17 cellular contexts compared by ENCODE assay signal in genomic region chr4:187565416-187565815, GRCh38.
DNase-seq lines count a peak whose midpoint lies in the region; ATAC-seq and TF ChIP-seq lines count a peak whose summit lies in the region.
"Had no signal": no experiment of that assay in that cellular context is flagged by ENCODE, and none has a peak within 500 bp of the region (broad histone marks: within the 10 kb centered on the region; RNA-seq: fewer than 3 reads in every experiment).

No MANE protein-coding gene starts in this region.

- H3K9me2 ChIP-seq in GM23338 (ENCODE audit: insufficient read depth) = no peaks in the 10 kb centered on the region

- H2BK5ac ChIP-seq in H9 (ENCODE audit: insufficient read length, low read length) = no peak overlapping the region

- H3K4me2 ChIP-seq in GM23338 (no peak overlapping the region), H9 (ENCODE audit: insufficient read depth, insufficient read length, low read length) (no peak overlapping the region), neural progenitor cell (no peak overlapping the region)
- H3K4me2 ChIP-seq: BLaER1 treated with 17β-estradiol and CSF1 and Interleukin-3, amounts not matched to agents 10 nM and 100 nM had no signal

- H4K20me1 ChIP-seq in GM23338 (replicated peaks; ENCODE audit: insufficient read depth) = no peaks in the 10 kb centered on the region
- no peaks in the 10 kb centered on the region for H4K20me1 ChIP-seq in H9 (ENCODE audit: control insufficient read depth, insufficient read depth, insufficient read length)
- H4K20me1 ChIP-seq in neural progenitor cell (ENCODE audit: low read depth) = no peaks in the 10 kb centered on the region
- H4K20me1 ChIP-seq: BLaER1 treated with 17β-estradiol and CSF1 and Interleukin-3, amounts not matched to agents 10 nM and 100 nM had no signal

- H4K5ac ChIP-seq in H9 (ENCODE audit: insufficient read length, low read depth, low read length) = no peak overlapping the region

- WGBS in H9 (ENCODE audit: extremely low coverage, insufficient read length, low lambda C conversion rate) = no CpG with 5 or more reads among the region's 11 CpGs
- 82% methylated on average over 11 of the region's 11 CpGs for WGBS in right lobe of liver (ENCODE audit: insufficient coverage, low coverage, low lambda C conversion rate, missing lambda C conversion rate)

- H3K27ac ChIP-seq in GM23338 (ENCODE audit: low read depth) (no peak overlapping the region), H9 (ENCODE audit: insufficient read length, low read depth, low read length) (no peak overlapping the region), neural progenitor cell (no peak overlapping the region), right lobe of liver (no peak overlapping the region)
- H3K27ac ChIP-seq: BLaER1 treated with 17β-estradiol and CSF1 and Interleukin-3, amounts not matched to agents 10 nM and 100 nM had no signal

- CTCF ChIA-PET in WTC11 (lab: Charles Lee) = no interaction called here

- H3K27me3 ChIP-seq in GM23338 (ENCODE audit: insufficient read depth) (no peaks in the 10 kb centered on the region), H9 (ENCODE audit: insufficient read depth, low read length) (no peaks in the 10 kb centered on the region), neural progenitor cell (no peaks in the 10 kb centered on the region), right lobe of liver (no peaks in the 10 kb centered on the region)
- H3K27me3 ChIP-seq: BLaER1 treated with 17β-estradiol and CSF1 and Interleukin-3, amounts not matched to agents 10 nM and 100 nM had no signal

- no peak overlapping the region for H3T11ph ChIP-seq in H9 (ENCODE audit: low read length)

- H2BK15ac ChIP-seq in H9 (ENCODE audit: low read depth, low read length) = no peak overlapping the region

- no peak overlapping the region for H4K8ac ChIP-seq in H9 (replicated peaks; ENCODE audit: insufficient read length, low read depth, low read length)

- H3K27ac Mint-ChIP-seq in GM23338 (no peak overlapping the region), H9 (0 out of 7 replicates have a peak overlapping the region, but pooled peaks of 1 of the 3 experiments have one; percentile 8), WTC11 (no peak overlapping the region), neural progenitor cell (no peak overlapping the region)
- H3K27ac Mint-ChIP-seq: B cell; CD8-positive, alpha-beta T cell; IgD-negative memory B cell had no signal

- H4K91ac ChIP-seq in H9 (ENCODE audit: insufficient read length, low read depth, low read length) = no peak overlapping the region

- peak; percentile 18 for DNase-seq in GM23338 (ENCODE audit: low spot score)
- peak; percentile 38 for DNase-seq in H9
- DNase-seq in WTC11 (ENCODE audit: low spot score) = peak; percentile 16
- DNase-seq in neural progenitor cell (ENCODE audit: low spot score) = peak; percentile 3
- DNase-seq in EL = no peak
- no peak for DNase-seq in NCI-H2196 (lab: John Stamatoyannopoulos, UW; ENCODE audit: unreplicated experiment)
- no peak for DNase-seq in right lobe of liver
- DNase-seq: Calu3; CD8-positive, alpha-beta T cell; DND-41; GDM1; GOT3 had no signal

- H3K23ac ChIP-seq in H9 (ENCODE audit: insufficient read length, low read depth, low read length) = no peak overlapping the region

- POLR2A ChIA-PET in WTC11 (lab: Charles Lee) = no interaction called here

- no peak for TF ChIP-seq CTCF in GM23338 (conservative IDR thresholded peaks at IDR 0.05; ENCODE audit: low read depth in 2 of 2)
- no peak for TF ChIP-seq CTCF in H9 (conservative IDR thresholded peaks at IDR 0.05)
- TF ChIP-seq CTCF in WTC11 (IDR thresholded peaks at IDR 0.05) = no peak
- no peak for TF ChIP-seq CTCF in neural progenitor cell (IDR thresholded peaks at IDR 0.05)
- no peak for TF ChIP-seq CTCF in right lobe of liver (IDR thresholded peaks at IDR 0.05)

- H3K36me3 ChIP-seq in GM23338 (ENCODE audit: insufficient read depth) (no peaks in the 10 kb centered on the region), neural progenitor cell (no peaks in the 10 kb centered on the region), right lobe of liver (no peaks in the 10 kb centered on the region)
- H3K36me3 ChIP-seq: BLaER1 treated with 17β-estradiol and CSF1 and Interleukin-3, amounts not matched to agents 10 nM and 100 nM; HAP-1 had no signal

- no peak overlapping the region for H2AK5ac ChIP-seq in H9 (ENCODE audit: insufficient read length, low read length)

- no peak overlapping the region for H2BK20ac ChIP-seq in H9 (ENCODE audit: low read depth, low read length, poor library complexity, severe bottlenecking)

- H3K56ac ChIP-seq in H9 (ENCODE audit: insufficient read length, low read depth, low read length) = no peak overlapping the region

- H2BK120ac ChIP-seq in H9 (ENCODE audit: low read depth, low read length, poor library complexity, severe bottlenecking) = no peak overlapping the region

- H3K14ac ChIP-seq in H9 (ENCODE audit: insufficient read depth, low read length) = no peak overlapping the region

- ATAC-seq in GM23338 (peak; percentile 65), WTC11 (peak; percentile 79), right lobe of liver (no peak)
- ATAC-seq: CD8-positive, alpha-beta T cell; HepG2 had no signal

- TF ChIP-seq POLR2A in right lobe of liver (IDR thresholded peaks at IDR 0.05) = no peak

- H3K23me2 ChIP-seq in H9 (ENCODE audit: insufficient read length, low read depth, low read length, poor library complexity, severe bottlenecking) = no peaks in the 10 kb centered on the region

- H3K4me1 ChIP-seq in GM23338 (ENCODE audit: insufficient read depth) (peaks cover under 1% of the 10 kb centered on the region), H9 (ENCODE audit: insufficient read depth, low read length) (no peaks in the 10 kb centered on the region), neural progenitor cell (no peaks in the 10 kb centered on the region), right lobe of liver (no peaks in the 10 kb centered on the region)
- H3K4me1 ChIP-seq: BLaER1 treated with 17β-estradiol and CSF1 and Interleukin-3, amounts not matched to agents 10 nM and 100 nM; HAP-1 had no signal

- no peak overlapping the region for H3K18ac ChIP-seq in H9 (ENCODE audit: insufficient read length, low read depth, low read length)

- no peaks in the 10 kb centered on the region for H3K9me3 ChIP-seq in H9 (ENCODE audit: control insufficient read depth, low read depth, low read length)
- H3K9me3 ChIP-seq in neural progenitor cell (ENCODE audit: low read depth) = no peaks in the 10 kb centered on the region
- no peaks in the 10 kb centered on the region for H3K9me3 ChIP-seq in right lobe of liver
- H3K9me3 ChIP-seq: BLaER1 treated with 17β-estradiol and CSF1 and Interleukin-3, amounts not matched to agents 10 nM and 100 nM; HAP-1 had no signal

- H3K4me3 Mint-ChIP-seq in GM23338 (no peak overlapping the region), H9 (no peak overlapping the region), WTC11 (no peak overlapping the region), neural progenitor cell (no peak overlapping the region)
- H3K4me3 Mint-ChIP-seq: B cell; CD8-positive, alpha-beta T cell; IgD-negative memory B cell had no signal

- H3F3A ChIP-seq in GM23338 (replicated peaks; ENCODE audit: low read depth) (no peaks in the 10 kb centered on the region), neural progenitor cell (ENCODE audit: low read depth) (no peaks in the 10 kb centered on the region)

- no peaks in the 10 kb centered on the region for H3K36me3 Mint-ChIP-seq in GM23338 (ENCODE audit: low read depth)
- H3K36me3 Mint-ChIP-seq in H9 (ENCODE audit: insufficient read depth in 1 of 3, low read depth in 3 of 3) = no peaks in the 10 kb centered on the region
- H3K36me3 Mint-ChIP-seq in WTC11 = no peaks in the 10 kb centered on the region
- H3K36me3 Mint-ChIP-seq in neural progenitor cell = no peaks in the 10 kb centered on the region
- H3K36me3 Mint-ChIP-seq: CD8-positive, alpha-beta T cell; IgD-negative memory B cell had no signal

- peak overlapping the region; percentile 67; the same call in 1 of the 2 replicates for H2AFZ ChIP-seq in GM23338
- H2AFZ ChIP-seq in H9 (ENCODE audit: low read length) = no peak overlapping the region
- no peak overlapping the region for H2AFZ ChIP-seq in neural progenitor cell (replicated peaks)

- H3K4me3 ChIP-seq in GM23338 (no peak overlapping the region), neural progenitor cell (no peak overlapping the region), right lobe of liver (no peak overlapping the region)
- H3K4me3 ChIP-seq: BLaER1 treated with 17β-estradiol and CSF1 and Interleukin-3, amounts not matched to agents 10 nM and 100 nM; HAP-1 had no signal

- intact Hi-C loops in right lobe of liver (cut with DNase I) = no loop called here

- H3K27me3 Mint-ChIP-seq in GM23338 (ENCODE audit: insufficient read depth, low read depth, poor library complexity) = peaks cover 7% of the 10 kb centered on the region
- H3K27me3 Mint-ChIP-seq in H9 (ENCODE audit: low read depth) = no peaks in the 10 kb centered on the region; the same call in 1 of the 2 replicates
- no peaks in the 10 kb centered on the region for H3K27me3 Mint-ChIP-seq in WTC11 (ENCODE audit: low read depth)
- H3K27me3 Mint-ChIP-seq in neural progenitor cell (ENCODE audit: insufficient read depth, low read depth) = peaks cover 2% of the 10 kb centered on the region
- H3K27me3 Mint-ChIP-seq: B cell, IgD-negative memory B cell had no signal

- H3K9me3 Mint-ChIP-seq in GM23338 (no peaks in the 10 kb centered on the region; the same call in 2 of the 3 replicates), H9 (no peaks in the 10 kb centered on the region), WTC11 (peaks cover 11% of the 10 kb centered on the region; the same call in 1 of the 2 replicates), neural progenitor cell (peaks cover 2% of the 10 kb centered on the region)

- H3K4me1 Mint-ChIP-seq in GM23338 (peaks cover 9% of the 10 kb centered on the region; the same call in 2 of the 3 replicates), H9 (peaks cover 5 to 6% of the 10 kb centered on the region in 2 experiments), WTC11 (peaks cover 7% of the 10 kb centered on the region), neural progenitor cell (peaks cover 3% of the 10 kb centered on the region)
- H3K4me1 Mint-ChIP-seq: B cell, IgD-negative memory B cell had no signal

- H2BK12ac ChIP-seq in H9 (ENCODE audit: insufficient read length, low read depth, low read length) = no peak overlapping the region

- no peaks in the 10 kb centered on the region for H3K79me1 ChIP-seq in H9 (ENCODE audit: insufficient read depth, low read depth, low read length, poor library complexity, severe bottlenecking)

- H3K79me2 ChIP-seq in GM23338 (replicated peaks; ENCODE audit: insufficient read depth) = no peaks in the 10 kb centered on the region
- H3K79me2 ChIP-seq in H9 (ENCODE audit: insufficient read depth, low read length) = no peaks in the 10 kb centered on the region
- H3K79me2 ChIP-seq in neural progenitor cell (ENCODE audit: low read depth) = no peaks in the 10 kb centered on the region

- H3K4ac ChIP-seq in H9 (ENCODE audit: low read depth, low read length) = no peak overlapping the region

- H3K9ac ChIP-seq in H9 (ENCODE audit: extremely low read depth, insufficient read length, low read length) = no peak overlapping the region
- H3K9ac ChIP-seq in neural progenitor cell = no peak overlapping the region
- H3K9ac ChIP-seq: BLaER1 treated with 17β-estradiol and CSF1 and Interleukin-3, amounts not matched to agents 10 nM and 100 nM had no signal

TF ChIP-seq in WTC11, 78 proteins besides CTCF, POLR2A, EP300 and RAD21 (continues in another document):
- TF ChIP-seq CREM (CRISPR knock-in tag; IDR thresholded peaks at IDR 0.05) = no peak
- no peak for TF ChIP-seq NFATC4 (CRISPR knock-in tag; IDR thresholded peaks at IDR 0.05)

Comparison
In these comparisons a context has a peak if more than half of its experiments do, and no peak if none do; other contexts are left out.
1. ATAC-seq: peak in GM23338 (single experiment) and WTC11 (single experiment); none in right lobe of liver (0 of 4).
2. DNase-seq: peak in GM23338 (single experiment), H9 (single experiment), WTC11 (single experiment) and neural progenitor cell (single experiment); none in EL (single experiment), NCI-H2196 (single experiment) and right lobe of liver (0 of 3).